19 cellular contexts compared by ENCODE assay signal in the genomic region with DNA sequence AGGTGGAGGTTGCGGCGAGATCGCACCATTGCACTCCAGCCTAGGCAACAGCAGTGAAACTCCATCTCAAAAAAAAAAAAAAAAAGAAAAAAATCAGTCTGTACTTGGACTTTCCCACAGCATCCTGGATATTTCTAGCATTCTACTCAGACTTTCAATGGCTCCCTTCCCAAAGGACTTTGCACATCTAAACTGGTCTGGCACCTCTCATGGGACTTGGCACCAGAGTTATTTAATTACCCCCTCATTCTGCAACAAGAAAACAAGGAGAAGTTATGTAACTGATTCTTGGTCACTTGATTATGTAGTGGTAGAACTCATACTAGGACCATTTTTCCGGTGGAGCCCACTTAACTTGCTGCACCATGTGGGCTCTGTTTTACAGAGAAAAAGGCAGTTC.
DNase-seq lines count a peak whose midpoint lies in the region; ATAC-seq, FAIRE-seq and TF ChIP-seq lines count a peak whose summit lies in the region.
"Had no signal": no experiment of that assay in that cellular context is flagged by ENCODE, and none has a peak within 500 bp of the region (broad histone marks: within the 10 kb centered on the region; RNA-seq: fewer than 3 reads in every experiment).

No MANE protein-coding gene starts in this region.

- H3K4me2 ChIP-seq in HepG2 (ENCODE audit: low read depth, low read length), result no peak overlapping the region
- H3K4me2 ChIP-seq: A549; BLaER1 treated with 17β-estradiol and CSF1 and Interleukin-3, amounts not matched to agents 10 nM and 100 nM had no signal

- DNase-seq in HepG2 (ENCODE audit: low spot score) (no peak), putamen (ENCODE audit: low spot score) (peak; percentile 13), NCI-H2029 treated with DMSO at 0.1 percent for 48 hours (lab: John Stamatoyannopoulos, UW) (no peak)
- DNase-seq: AML-193; Caco-2; Calu3; CD4-positive, alpha-beta T cell; CD8-positive, alpha-beta T cell; DMS79 treated with DMSO at 0.1 percent for 48 hours; GF-D8 had no signal

- WGBS in liver, result 59% methylated on average over 4 of the region's 4 CpGs
- WGBS in HepG2 (ENCODE audit: low lambda C conversion rate), result 6% methylated on average over 4 of the region's 4 CpGs

- H3K9ac ChIP-seq in liver (ENCODE audit: low read depth in 1 of 2, low read length in 2 of 2) (no peak overlapping the region), HepG2 (ENCODE audit: insufficient read depth, low read depth, low read length) (no peak overlapping the region)
- H3K9ac ChIP-seq: BLaER1 treated with 17β-estradiol and CSF1 and Interleukin-3, amounts not matched to agents 10 nM and 100 nM had no signal

- H3K27ac ChIP-seq in liver (ENCODE audit: low read depth in 1 of 2, low read length in 2 of 2) (no peak overlapping the region), HepG2 (ENCODE audit: extremely low read length, insufficient read depth, low read length) (no peak overlapping the region)
- H3K27ac ChIP-seq: 22Rv1; A549; BLaER1 treated with 17β-estradiol and CSF1 and Interleukin-3, amounts not matched to agents 10 nM and 100 nM; C4-2B had no signal

- TF ChIP-seq CTCF in liver (IDR thresholded peaks at IDR 0.05; ENCODE audit: low read depth, low read length, missing input control) (no peak), HepG2 (CRISPR knock-in tag; IDR thresholded peaks at IDR 0.05) (no peak)

- no peak for TF ChIP-seq POLR2A in HepG2 (IDR thresholded peaks at IDR 0.05; ENCODE audit: insufficient read depth in 1 of 2, low read depth in 2 of 2, low read length in 2 of 2)

- no peak overlapping the region for H3K4me3 ChIP-seq in liver (ENCODE audit: low read depth in 1 of 3, low read length in 3 of 3)
- H3K4me3 ChIP-seq in HepG2 (replicated peaks in 1 of 3; ENCODE audit: insufficient read depth in 1 of 3, low read depth in 2 of 3, low read length in 3 of 3), result no peak overlapping the region
- H3K4me3 ChIP-seq: A549; BLaER1 treated with 17β-estradiol and CSF1 and Interleukin-3, amounts not matched to agents 10 nM and 100 nM had no signal

- H3K4me1 ChIP-seq in liver (ENCODE audit: control insufficient read depth in 4 of 4, insufficient read depth in 4 of 4, low read length in 3 of 4), result peaks cover 0 to 15% (median 13%) of the 10 kb centered on the region in 4 donors
- H3K4me1 ChIP-seq in HepG2 (ENCODE audit: insufficient read depth, low read length), result no peaks in the 10 kb centered on the region
- H3K4me1 ChIP-seq: A549; BLaER1 treated with 17β-estradiol and CSF1 and Interleukin-3, amounts not matched to agents 10 nM and 100 nM had no signal

- BruUV-seq in HepG2 (replicated peaks; lab: Mats Ljungman, UMichigan), result no TSS peak

- H3K27me3 ChIP-seq in liver (ENCODE audit: control insufficient read depth in 4 of 4, insufficient read depth in 4 of 4, low read length in 3 of 4) (no peaks in the 10 kb centered on the region), HepG2 (ENCODE audit: control insufficient read depth in 1 of 2, insufficient read depth in 2 of 2, low read length in 2 of 2) (no peaks in the 10 kb centered on the region)
- H3K27me3 ChIP-seq: BLaER1 treated with 17β-estradiol and CSF1 and Interleukin-3, amounts not matched to agents 10 nM and 100 nM had no signal

- POLR2A ChIA-PET in HepG2 (lab: Yijun Ruan, JAX), result no interaction called here

- CTCF ChIA-PET in HepG2 (lab: Yijun Ruan, JAX; ENCODE audit: low intra/inter-chr PET ratio, low total read pairs), result no interaction called here

- TF ChIP-seq RAD21 in liver (IDR thresholded peaks at IDR 0.05) (no peak), HepG2 (CRISPR knock-in tag; IDR thresholded peaks at IDR 0.05) (no peak)

- H3K79me2 ChIP-seq in HepG2 (ENCODE audit: insufficient read depth, low read length), result no peaks in the 10 kb centered on the region

- no peak for TF ChIP-seq EP300 in HepG2 (IDR thresholded peaks at IDR 0.05; ENCODE audit: low read depth in 2 of 2, low read length in 2 of 2)
- no peak for TF ChIP-seq EP300 in HepG2 (CRISPR knock-in tag; IDR thresholded peaks at IDR 0.05; ENCODE audit: borderline replicate concordance)

- H3K36me3 ChIP-seq in liver (ENCODE audit: control insufficient read depth in 4 of 4, insufficient read depth in 3 of 4, low read depth in 1 of 4, low read length in 3 of 4) (no peaks in the 10 kb centered on the region), HepG2 (replicated peaks in 1 of 2; ENCODE audit: control insufficient read depth in 1 of 2, insufficient read depth in 2 of 2, low read length in 2 of 2) (no peaks in the 10 kb centered on the region)
- H3K36me3 ChIP-seq: BLaER1 treated with 17β-estradiol and CSF1 and Interleukin-3, amounts not matched to agents 10 nM and 100 nM had no signal

- no peak for ATAC-seq in HepG2
- ATAC-seq in GM18867 (IDR thresholded peaks at IDR 0.05; ENCODE audit: unreplicated experiment), result no peak
- ATAC-seq: A549; CD8-positive, alpha-beta T cell had no signal

- intact Hi-C loops in HepG2 (cut with micrococcal nuclease; ENCODE audit: unreplicated experiment), result no loop called here

- H3K9me3 ChIP-seq in liver (ENCODE audit: control insufficient read depth in 4 of 4, low read length in 3 of 4) (no peaks in the 10 kb centered on the region), HepG2 (ENCODE audit: low read length) (no peaks in the 10 kb centered on the region)
- H3K9me3 ChIP-seq: A549; BLaER1 treated with 17β-estradiol and CSF1 and Interleukin-3, amounts not matched to agents 10 nM and 100 nM had no signal

- no peaks in the 10 kb centered on the region for H4K20me1 ChIP-seq in HepG2 (ENCODE audit: insufficient read depth, low read length)
- H4K20me1 ChIP-seq: BLaER1 treated with 17β-estradiol and CSF1 and Interleukin-3, amounts not matched to agents 10 nM and 100 nM had no signal

- in situ Hi-C loops in HepG2 (cut with HindIII; ENCODE audit: extremely low pct_ligation_motif_present, low pct_unique_long_range_greater_than_20kb), result no loop called here

- no peak for FAIRE-seq in HepG2 (lab: Jason Lieb, UNC)
- FAIRE-seq: A549, D721Med, G401.6, GM12891 had no signal

- no peak overlapping the region for H2AFZ ChIP-seq in HepG2 (ENCODE audit: low read length)

TF ChIP-seq in liver, 16 proteins besides CTCF, POLR2A, EP300 and RAD21 (continues in another document):
- TF ChIP-seq, protein P1, sequence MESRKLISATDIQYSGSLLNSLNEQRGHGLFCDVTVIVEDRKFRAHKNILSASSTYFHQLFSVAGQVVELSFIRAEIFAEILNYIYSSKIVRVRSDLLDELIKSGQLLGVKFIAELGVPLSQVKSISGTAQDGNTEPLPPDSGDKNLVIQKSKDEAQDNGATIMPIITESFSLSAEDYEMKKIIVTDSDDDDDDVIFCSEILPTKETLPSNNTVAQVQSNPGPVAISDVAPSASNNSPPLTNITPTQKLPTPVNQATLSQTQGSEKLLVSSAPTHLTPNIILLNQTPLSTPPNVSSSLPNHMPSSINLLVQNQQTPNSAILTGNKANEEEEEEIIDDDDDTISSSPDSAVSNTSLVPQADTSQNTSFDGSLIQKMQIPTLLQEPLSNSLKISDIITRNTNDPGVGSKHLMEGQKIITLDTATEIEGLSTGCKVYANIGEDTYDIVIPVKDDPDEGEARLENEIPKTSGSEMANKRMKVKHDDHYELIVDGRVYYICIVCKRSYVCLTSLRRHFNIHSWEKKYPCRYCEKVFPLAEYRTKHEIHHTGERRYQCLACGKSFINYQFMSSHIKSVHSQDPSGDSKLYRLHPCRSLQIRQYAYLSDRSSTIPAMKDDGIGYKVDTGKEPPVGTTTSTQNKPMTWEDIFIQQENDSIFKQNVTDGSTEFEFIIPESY (IDR thresholded peaks at IDR 0.05), result peak; percentile 34
- peak; percentile 66 to 88 for TF ChIP-seq HNF4A (conservative IDR thresholded peaks at IDR 0.05)
- TF ChIP-seq SP1 (IDR thresholded peaks at IDR 0.05), result no peak
- peak; percentile 21 for TF ChIP-seq FOXA1 (IDR thresholded peaks at IDR 0.05)
- TF ChIP-seq TAF1 (conservative IDR thresholded peaks at IDR 0.05), result no peak
- TF ChIP-seq GABPA (IDR thresholded peaks at IDR 0.05 in 1 of 2, conservative IDR thresholded peaks at IDR 0.05 in 1 of 2), result no peak
- no peak for TF ChIP-seq NR2F2 (IDR thresholded peaks at IDR 0.05)
- TF ChIP-seq, protein P2, sequence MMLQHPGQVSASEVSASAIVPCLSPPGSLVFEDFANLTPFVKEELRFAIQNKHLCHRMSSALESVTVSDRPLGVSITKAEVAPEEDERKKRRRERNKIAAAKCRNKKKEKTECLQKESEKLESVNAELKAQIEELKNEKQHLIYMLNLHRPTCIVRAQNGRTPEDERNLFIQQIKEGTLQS (IDR thresholded peaks at IDR 0.05), result no peak
- TF ChIP-seq FOXA2 (IDR thresholded peaks at IDR 0.05), result peak; percentile 31
- peak in 1 of 2 donors; percentile 60 for TF ChIP-seq RXRA (IDR thresholded peaks at IDR 0.05)

TF ChIP-seq in HepG2, 621 proteins besides CTCF, POLR2A, EP300 and RAD21 (continues in another document):
- no peak for TF ChIP-seq BRD4 (CRISPR knock-in tag; IDR thresholded peaks at IDR 0.05)
- TF ChIP-seq ZNF564 (CRISPR knock-in tag; IDR thresholded peaks at IDR 0.05), result no peak
- TF ChIP-seq, protein P3, sequence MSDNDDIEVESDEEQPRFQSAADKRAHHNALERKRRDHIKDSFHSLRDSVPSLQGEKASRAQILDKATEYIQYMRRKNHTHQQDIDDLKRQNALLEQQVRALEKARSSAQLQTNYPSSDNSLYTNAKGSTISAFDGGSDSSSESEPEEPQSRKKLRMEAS (IDR thresholded peaks at IDR 0.05), result no peak
